20 cellular contexts compared by ENCODE assay signal in genomic region chr1:116709666-116710167, GRCh38. TPM values are rescaled to one million over a fixed set of nuclear protein-coding genes. Genes with fewer than 3 reads are reported as not detected.
"Had no signal": no experiment of that assay in that cellular context is flagged by ENCODE, and none has a peak within 500 bp of the region (broad histone marks: within the 10 kb centered on the region; RNA-seq: fewer than 3 reads in every experiment).

No MANE protein-coding gene starts in this region.

- ATAC-seq: gastroesophageal sphincter; naive thymus-derived CD8-positive, alpha-beta T cell; sciatic nerve; stimulated activated memory B cell treated with anti-CD40 and anti-IgM and Interleukin-4, amounts not matched to agents 10 μg/mL and 1 μg/mL and 100 μg/mL, for 72 hours had no signal

- H3K9me3 ChIP-seq: gastroesophageal sphincter, left ventricle myocardium inferior, spleen, tibial artery had no signal

- H3K27ac ChIP-seq: gastroesophageal sphincter, left ventricle myocardium inferior, spleen, tibial artery had no signal

- H3K4me3 Mint-ChIP-seq: naive thymus-derived CD8-positive, alpha-beta T cell; neural crest cell; stimulated activated memory B cell treated with anti-CD40 and anti-IgM and Interleukin-4, amounts not matched to agents 10 μg/mL and 1 μg/mL and 100 μg/mL, for 72 hours; stimulated activated naive CD8-positive, alpha-beta T cell treated with anti-CD3 and anti-CD28 coated beads, Interleukin-15, Interleukin-2, amounts not matched to agents 100 ng/mL and 50 ng/mL, for 24 hours had no signal

- H3K36me3 ChIP-seq: gastroesophageal sphincter, left ventricle myocardium inferior, spleen, tibial artery had no signal

- H3K9me3 Mint-ChIP-seq: neural crest cell; stimulated activated memory B cell treated with anti-CD40 and anti-IgM and Interleukin-4, amounts not matched to agents 10 μg/mL and 1 μg/mL and 100 μg/mL, for 72 hours; stimulated activated naive CD8-positive, alpha-beta T cell treated with anti-CD3 and anti-CD28 coated beads, Interleukin-15, Interleukin-2, amounts not matched to agents 100 ng/mL and 50 ng/mL, for 24 hours had no signal

- DNase-seq: glutamatergic neuron; left ventricle myocardium inferior; mesendoderm; naive thymus-derived CD8-positive, alpha-beta T cell; spleen; stimulated activated CD4-positive, alpha-beta T cell treated with anti-CD3 and anti-CD28 coated beads, Interleukin-15, amount 100 ng/mL, for 24 hours; stimulated activated CD4-positive, alpha-beta T cell treated with anti-CD3 and anti-CD28 coated beads, Interleukin-1b, Interleukin-23, amount 100 ng/mL, for 48 hours; stimulated activated CD4-positive, alpha-beta T cell treated with anti-CD3 and anti-CD28 coated beads, Interleukin-4, amount 100 ng/mL, for 24 hours; tibial artery had no signal

- H3K4me1 ChIP-seq: spleen had no signal

- H3K27me3 ChIP-seq: gastroesophageal sphincter, spleen, tibial artery had no signal

- H3K36me3 Mint-ChIP-seq: stimulated activated memory B cell treated with anti-CD40 and anti-IgM and Interleukin-4, amounts not matched to agents 10 μg/mL and 1 μg/mL and 100 μg/mL, for 72 hours had no signal

- H3K27ac Mint-ChIP-seq: stimulated activated memory B cell treated with anti-CD40 and anti-IgM and Interleukin-4, amounts not matched to agents 10 μg/mL and 1 μg/mL and 100 μg/mL, for 72 hours; stimulated activated naive CD8-positive, alpha-beta T cell treated with anti-CD3 and anti-CD28 coated beads, Interleukin-15, Interleukin-2, amounts not matched to agents 100 ng/mL and 50 ng/mL, for 24 hours had no signal

- H3K4me3 ChIP-seq: gastroesophageal sphincter, left ventricle myocardium inferior, spleen, tibial artery had no signal

RNA-seq across cellular contexts. Expression of gene IGSF3, which starts 42.2 kb away (rescaled TPM):
- polyA plus RNA-seq: naive thymus-derived CD8-positive, alpha-beta T cell had no signal

RNA-seq across cellular contexts. Expression of gene CD2, which starts 44.5 kb away (rescaled TPM):
- total RNA-seq: fibroblast of villous mesenchyme, lung microvascular endothelial cell, neural crest cell, osteocyte, pulmonary artery endothelial cell, temporal lobe had no signal
- polyA plus RNA-seq: keratinocyte had no signal
